In genomic region chr3:75579981-75580782, GRCh38 we compare ENCODE assay signal across 7 cellular contexts.
DNase-seq lines count a peak whose midpoint lies in the region; TF ChIP-seq lines count a peak whose summit lies in the region.
"Not testable (repeated sequence)": the region's sequence is repeated elsewhere in the genome, so short reads cannot be mapped to it uniquely, and the experiment has no call there.

No MANE protein-coding gene starts in this region.

- not testable (repeated sequence) for H3K9me3 ChIP-seq in adipocyte (ENCODE audit: control insufficient read depth, low read length); mesenchymal stem cell (ENCODE audit: control insufficient read depth, low read length)

- H3K4me3 ChIP-seq in adipocyte (ENCODE audit: low read length), result not testable (repeated sequence)
- H3K4me3 ChIP-seq in foreskin fibroblast (ENCODE audit: low read depth in 1 of 2, low read length in 2 of 2) (peak overlapping the region; percentile 38 to 41), mesenchymal stem cell (ENCODE audit: insufficient read depth in 1 of 2, low read depth in 1 of 2, low read length in 2 of 2) (peak overlapping the region; percentile 46 to 62)

- H3K27ac ChIP-seq in mesenchymal stem cell (ENCODE audit: low read length, poor library complexity, severe bottlenecking), result not testable (repeated sequence)

- not testable (repeated sequence) for H3K23ac ChIP-seq in mesenchymal stem cell (ENCODE audit: low read length in 2 of 2)

- H4K8ac ChIP-seq in mesenchymal stem cell (ENCODE audit: low read length), result not testable (repeated sequence)

- not testable (repeated sequence) for H3K4ac ChIP-seq in mesenchymal stem cell (ENCODE audit: low read depth in 1 of 2, low read length in 2 of 2)

- H2AFZ ChIP-seq in mesenchymal stem cell (ENCODE audit: low read depth, low read length), result not testable (repeated sequence)

- H2BK12ac ChIP-seq in mesenchymal stem cell (ENCODE audit: low read length in 2 of 2), result peak overlapping the region in 1 of 2 experiments; percentile 25

- H2AK5ac ChIP-seq in mesenchymal stem cell (ENCODE audit: low read length, severe bottlenecking), result not testable (repeated sequence)

- H3K4me2 ChIP-seq in mesenchymal stem cell (ENCODE audit: low read length, poor library complexity, severe bottlenecking), result peak overlapping the region; percentile 63

- not testable (repeated sequence) for H4K91ac ChIP-seq in mesenchymal stem cell (ENCODE audit: low read length)

- H3K18ac ChIP-seq in mesenchymal stem cell (ENCODE audit: low read depth in 1 of 2, low read length in 2 of 2), result not testable (repeated sequence)

- not testable (repeated sequence) for H3K36me3 ChIP-seq in adipocyte (ENCODE audit: control insufficient read depth, insufficient read depth, low read length, severe bottlenecking); mesenchymal stem cell (ENCODE audit: control insufficient read depth in 1 of 2, insufficient read depth in 2 of 2, low read depth in 1 of 2, low read length in 2 of 2)

- not testable (repeated sequence) for H2BK5ac ChIP-seq in mesenchymal stem cell (ENCODE audit: low read depth, low read length, poor library complexity, severe bottlenecking)

- peak; percentile 32; the same call in 1 of the 3 replicates for TF ChIP-seq CTCF in GM12872 (IDR thresholded peaks at IDR 0.05; ENCODE audit: insufficient read depth, low read depth, low read length)
- not testable (repeated sequence) for TF ChIP-seq CTCF in foreskin fibroblast (IDR thresholded peaks at IDR 0.05; ENCODE audit: low read depth, low read length)

- 4% methylated on average over 40 of the region's 67 CpGs for WGBS in mesenchymal stem cell

- not testable (repeated sequence) for H3K14ac ChIP-seq in mesenchymal stem cell (ENCODE audit: low read length in 2 of 2)

- not testable (repeated sequence) for H3K27me3 ChIP-seq in adipocyte (replicated peaks; ENCODE audit: control insufficient read depth, insufficient read depth, low read length)
- peaks cover 6 to 22% of the 10 kb centered on the region in 2 experiments for H3K27me3 ChIP-seq in mesenchymal stem cell (ENCODE audit: control insufficient read depth in 1 of 2, insufficient read depth in 1 of 2, low read length in 2 of 2)

- not testable (repeated sequence) for H3K9ac ChIP-seq in adipocyte (ENCODE audit: low read length); mesenchymal stem cell (ENCODE audit: low read length)

- H3K79me1 ChIP-seq in mesenchymal stem cell (replicated peaks; ENCODE audit: low read length, poor library complexity, severe bottlenecking), result not testable (repeated sequence)

- H2BK120ac ChIP-seq in mesenchymal stem cell (ENCODE audit: low read depth, low read length), result not testable (repeated sequence)

- DNase-seq in NCI-H1417 (lab: John Stamatoyannopoulos, UW) (peak; percentile 8 to 51 (median 33)), adipocyte (ENCODE audit: low read depth) (peak; percentile 42), foreskin fibroblast (peak in 1 of 2 donors; percentile 38), mesenchymal stem cell (peak; percentile 20)
- peak; percentile 21 for DNase-seq in activated CD4-positive, alpha-beta T cell treated with anti-CD3 and anti-CD28 coated beads for 1 hour
- DNase-seq in stimulated activated CD4-positive, alpha-beta T cell treated with anti-CD3 and anti-CD28 coated beads, Interleukin-12 subunit alpha, Interleukin-12 subunit beta, amount 100 ng/mL, for 48 hours (ENCODE audit: low read depth in 2 of 3, low spot score in 1 of 3), result peak; percentile 5 to 35 (median 24)

- H2BK15ac ChIP-seq in mesenchymal stem cell (ENCODE audit: low read depth, poor library complexity, severe bottlenecking), result not testable (repeated sequence)

- not testable (repeated sequence) for H3K4me1 ChIP-seq in adipocyte (ENCODE audit: control insufficient read depth, insufficient read depth, low read length); mesenchymal stem cell (ENCODE audit: control insufficient read depth, insufficient read depth, low read depth, low read length)
